In the genomic region with DNA sequence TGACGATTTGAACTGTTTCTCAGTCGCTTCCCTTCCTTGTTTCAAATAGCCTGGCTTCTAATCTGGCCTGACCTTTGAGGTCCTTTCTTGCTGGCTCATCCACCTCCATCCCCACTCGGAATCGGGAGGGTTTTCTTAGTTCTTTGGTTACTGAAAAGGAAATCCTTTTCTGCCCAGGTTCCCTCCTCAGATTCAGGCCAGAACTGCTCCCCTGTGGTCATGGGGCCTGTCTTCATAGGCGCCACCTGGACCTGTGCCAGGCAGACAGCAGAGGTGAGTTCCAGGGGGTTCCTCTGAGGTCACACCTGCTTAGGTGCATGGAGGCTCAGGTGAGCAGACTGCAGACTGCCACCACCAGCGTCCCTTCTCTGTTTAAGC, we compare ENCODE assay signal across 11 cellular contexts.
DNase-seq lines count a peak whose midpoint lies in the region; ATAC-seq and TF ChIP-seq lines count a peak whose summit lies in the region.
"Had no signal": no experiment of that assay in that cellular context is flagged by ENCODE, and none has a peak within 500 bp of the region (broad histone marks: within the 10 kb centered on the region; RNA-seq: fewer than 3 reads in every experiment).

No MANE protein-coding gene starts in this region.

- no peak overlapping the region for H3K4me3 Mint-ChIP-seq in H9
- no peak overlapping the region for H3K4me3 Mint-ChIP-seq in mesothelial cell of epicardium
- H3K4me3 Mint-ChIP-seq: T-helper 1 cell treated with Interleukin-12 subunit alpha and Interleukin-12 subunit beta and Interleukin-4 antibody, amounts not matched to agents 30 μg/mL and 1 μg/mL, for 36 hours had no signal

- no peak overlapping the region for H2BK120ac ChIP-seq in H9 (ENCODE audit: low read depth, low read length, poor library complexity, severe bottlenecking)

- H3K4ac ChIP-seq in H9 (ENCODE audit: low read depth, low read length), result no peak overlapping the region

- no peak overlapping the region for H2BK12ac ChIP-seq in H9 (ENCODE audit: insufficient read length, low read depth, low read length)

- WGBS in H9 (ENCODE audit: extremely low coverage, insufficient read length, low lambda C conversion rate), result no CpG with 5 or more reads among the region's 6 CpGs

- no peaks in the 10 kb centered on the region for H3K36me3 ChIP-seq in OCI-LY3 (replicated peaks; ENCODE audit: low read depth, low read length)
- H3K36me3 ChIP-seq in mucosa of descending colon (ENCODE audit: low read depth), result no peaks in the 10 kb centered on the region

- no peak overlapping the region; a peak in 2 of 7 replicates for H3K27ac Mint-ChIP-seq in H9
- H3K27ac Mint-ChIP-seq in mesothelial cell of epicardium, result no peak overlapping the region
- H3K27ac Mint-ChIP-seq: T-helper 1 cell treated with Interleukin-12 subunit alpha and Interleukin-12 subunit beta and Interleukin-4 antibody, amounts not matched to agents 30 μg/mL and 1 μg/mL, for 36 hours had no signal

- H3K9me3 Mint-ChIP-seq in H9, result no peaks in the 10 kb centered on the region
- no peaks in the 10 kb centered on the region for H3K9me3 Mint-ChIP-seq in mesothelial cell of epicardium
- H3K9me3 Mint-ChIP-seq: T-helper 1 cell treated with Interleukin-12 subunit alpha and Interleukin-12 subunit beta and Interleukin-4 antibody, amounts not matched to agents 30 μg/mL and 1 μg/mL, for 36 hours had no signal

- no peaks in the 10 kb centered on the region for H3K27me3 ChIP-seq in H9 (ENCODE audit: insufficient read depth, low read length)
- no peaks in the 10 kb centered on the region for H3K27me3 ChIP-seq in OCI-LY3 (ENCODE audit: low read depth, low read length)

- H3K4me1 ChIP-seq in H9 (ENCODE audit: insufficient read depth, low read length) (no peaks in the 10 kb centered on the region; the same call in 1 of the 2 replicates), OCI-LY3 (ENCODE audit: low read length) (peaks cover 7% of the 10 kb centered on the region), mucosa of descending colon (ENCODE audit: low read depth) (peaks cover 2% of the 10 kb centered on the region)

- no peak overlapping the region for H2BK15ac ChIP-seq in H9 (ENCODE audit: low read depth, low read length)

- H3K27ac ChIP-seq in H9 (ENCODE audit: insufficient read length, low read depth, low read length) (no peak overlapping the region), OCI-LY3 (ENCODE audit: low read length) (no peak overlapping the region)

- H3K18ac ChIP-seq in H9 (ENCODE audit: insufficient read length, low read depth, low read length), result no peak overlapping the region

- no peak overlapping the region for H2BK5ac ChIP-seq in H9 (ENCODE audit: insufficient read length, low read length)

- ATAC-seq in mucosa of descending colon, result peak; percentile 39

- no peaks in the 10 kb centered on the region for H3K36me3 Mint-ChIP-seq in H9 (ENCODE audit: insufficient read depth in 1 of 3, low read depth in 3 of 3)
- H3K36me3 Mint-ChIP-seq in mesothelial cell of epicardium, result no peaks in the 10 kb centered on the region

- no peaks in the 10 kb centered on the region for H3K23me2 ChIP-seq in H9 (ENCODE audit: insufficient read length, low read depth, low read length, poor library complexity, severe bottlenecking)

- H3K56ac ChIP-seq in H9 (ENCODE audit: insufficient read length, low read depth, low read length), result no peak overlapping the region

- H3K4me1 Mint-ChIP-seq in H9 (peaks cover 3 to 8% of the 10 kb centered on the region in 2 experiments), mesothelial cell of epicardium (peaks cover 10% of the 10 kb centered on the region)

- H3K4me3 ChIP-seq in OCI-LY3 (ENCODE audit: low read length) (peak overlapping the region; percentile 63), mucosa of descending colon (no peak overlapping the region)

- H3K9me3 ChIP-seq in H9 (ENCODE audit: control insufficient read depth, low read depth, low read length), result no peaks in the 10 kb centered on the region
- no peaks in the 10 kb centered on the region for H3K9me3 ChIP-seq in OCI-LY3 (ENCODE audit: insufficient read depth, low read length)
- H3K9me3 ChIP-seq in mucosa of descending colon, result no peaks in the 10 kb centered on the region

- no peaks in the 10 kb centered on the region for H3K79me2 ChIP-seq in H9 (ENCODE audit: insufficient read depth, low read length)
- H3K79me2 ChIP-seq in OCI-LY3 (ENCODE audit: low read length), result no peaks in the 10 kb centered on the region

- no peak overlapping the region for H2AK5ac ChIP-seq in H9 (ENCODE audit: insufficient read length, low read length)

- H3K14ac ChIP-seq in H9 (ENCODE audit: insufficient read depth, low read length), result no peak overlapping the region

- no peak overlapping the region for H4K5ac ChIP-seq in H9 (ENCODE audit: insufficient read length, low read depth, low read length)

- H3K4me2 ChIP-seq in H9 (ENCODE audit: insufficient read depth, insufficient read length, low read length), result no peak overlapping the region
- H3K4me2 ChIP-seq in OCI-LY3 (ENCODE audit: low read length), result peak overlapping the region; percentile 65

- no peak overlapping the region for H2BK20ac ChIP-seq in H9 (ENCODE audit: low read depth, low read length, poor library complexity, severe bottlenecking)

- intact Hi-C loops in mucosa of descending colon (cut with DNase I, micrococcal nuclease), result no loop called here

- H3K27me3 Mint-ChIP-seq in H9 (ENCODE audit: low read depth), result no peaks in the 10 kb centered on the region
- no peaks in the 10 kb centered on the region for H3K27me3 Mint-ChIP-seq in mesothelial cell of epicardium (ENCODE audit: low read depth)

- no peak overlapping the region for H3K9ac ChIP-seq in H9 (ENCODE audit: extremely low read depth, insufficient read length, low read length)
- H3K9ac ChIP-seq in OCI-LY3 (ENCODE audit: low read length), result peak overlapping the region; percentile 40; the same call in 1 of the 2 replicates

- H4K91ac ChIP-seq in H9 (ENCODE audit: insufficient read length, low read depth, low read length), result no peak overlapping the region

- H3K23ac ChIP-seq in H9 (ENCODE audit: insufficient read length, low read depth, low read length), result no peak overlapping the region

- H4K20me1 ChIP-seq in H9 (ENCODE audit: control insufficient read depth, insufficient read depth, insufficient read length) (no peaks in the 10 kb centered on the region), OCI-LY3 (ENCODE audit: insufficient read depth, low read length) (no peaks in the 10 kb centered on the region)

- H3K79me1 ChIP-seq in H9 (ENCODE audit: insufficient read depth, low read depth, low read length, poor library complexity, severe bottlenecking), result no peaks in the 10 kb centered on the region

- H4K8ac ChIP-seq in H9 (replicated peaks; ENCODE audit: insufficient read length, low read depth, low read length), result no peak overlapping the region

- DNase-seq in DMS53 (lab: John Stamatoyannopoulos, UW) (peak; percentile 56), DMS53 treated with DMSO at 0.1 percent for 48 hours (lab: John Stamatoyannopoulos, UW; ENCODE audit: unreplicated experiment) (no peak), H9 (no peak), mucosa of descending colon (no peak), mesothelial cell of epicardium (ENCODE audit: low spot score in 2 of 2, unreplicated experiment in 2 of 2) (no peak), NCI-H187 (lab: John Stamatoyannopoulos, UW) (no peak)
- no peak for DNase-seq in stimulated activated CD4-positive, alpha-beta T cell treated with anti-CD3 and anti-CD28 coated beads, Interleukin-4, amount 100 ng/mL, for 24 hours
- DNase-seq: midbrain; stimulated activated CD4-positive, alpha-beta T cell treated with anti-CD3 and anti-CD28 coated beads, Interleukin-1b, Interleukin-23, amount 100 ng/mL, for 48 hours had no signal

- peak overlapping the region; percentile 63 for H2AFZ ChIP-seq in H9 (ENCODE audit: low read length)
- H2AFZ ChIP-seq in OCI-LY3 (ENCODE audit: low read depth, low read length), result peak overlapping the region; percentile 78

- TF ChIP-seq CTCF in H9 (conservative IDR thresholded peaks at IDR 0.05) (no peak), OCI-LY3 (IDR thresholded peaks at IDR 0.05; ENCODE audit: low read depth, low read length) (no peak), mucosa of descending colon (IDR thresholded peaks at IDR 0.05) (no peak), mesothelial cell of epicardium (IDR thresholded peaks at IDR 0.05; ENCODE audit: unreplicated experiment) (no peak)

- no peak overlapping the region for H3T11ph ChIP-seq in H9 (ENCODE audit: low read length)
